30 cellular contexts compared by ENCODE assay signal in genomic region chr18:57767259-57768050, GRCh38. TPM values are rescaled to one million over a fixed set of nuclear protein-coding genes. Genes with fewer than 3 reads are reported as not detected.
DNase-seq lines count a peak whose midpoint lies in the region; ATAC-seq and TF ChIP-seq lines count a peak whose summit lies in the region.
"Had no signal": no experiment of that assay in that cellular context is flagged by ENCODE, and none has a peak within 500 bp of the region (broad histone marks: within the 10 kb centered on the region; RNA-seq: fewer than 3 reads in every experiment).

No MANE protein-coding gene starts in this region.

- peak overlapping the region in 7 of 10 donors; percentile 17 to 74 (median 66) for H3K27ac ChIP-seq in heart right ventricle
- peak overlapping the region in 1 of 2 donors; percentile 8 for H3K27ac ChIP-seq in right atrium auricular region
- peak overlapping the region in 3 of 4 donors; percentile 62 to 76 (median 67) for H3K27ac ChIP-seq in esophagus squamous epithelium
- H3K27ac ChIP-seq in sigmoid colon = peak overlapping the region in 3 of 4 donors; percentile 64 to 81 (median 73)
- peak overlapping the region; percentile 57 for H3K27ac ChIP-seq in vagina
- H3K27ac ChIP-seq: neural progenitor cell, right lobe of liver, SJSA1 had no signal

- no peak for TF ChIP-seq EP300 in sigmoid colon (IDR thresholded peaks at IDR 0.05)

- 74 to 84% methylated on average over 12 of the region's 12 CpGs for WGBS in heart right ventricle, 2 donors
- WGBS in esophagus squamous epithelium, 2 donors = 80 to 87% methylated on average over 11 to 12 of the region's 12 CpGs
- WGBS in sigmoid colon, 2 donors = 79 to 92% methylated on average over 12 of the region's 12 CpGs

- TF ChIP-seq CTCF in heart right ventricle (IDR thresholded peaks at IDR 0.05) (no peak), right atrium auricular region (IDR thresholded peaks at IDR 0.05) (no peak), esophagus squamous epithelium (IDR thresholded peaks at IDR 0.05) (no peak), sigmoid colon (IDR thresholded peaks at IDR 0.05) (no peak), vagina (IDR thresholded peaks at IDR 0.05) (no peak)

- DNase-seq in heart right ventricle (no peak), right atrium auricular region (ENCODE audit: low spot score) (no peak), esophagus squamous epithelium (lab: John Stamatoyannopoulos, UW) (no peak), sigmoid colon (no peak), vagina (ENCODE audit: extremely low spot score in 2 of 2) (no peak), middle frontal gyrus (ENCODE audit: extremely low spot score, low spot score) (no peak)
- DNase-seq: activated CD4-positive, alpha-beta T cell treated with anti-CD3 and anti-CD28 coated beads, Interleukin-2, amount 50 U/mL, for 4 hours; activated naive CD4-positive, alpha-beta T cell treated with anti-CD3 and anti-CD28 coated beads, Interleukin-2, amount 10 ng/mL, durations not matched to agents 7 days and 5 days; BE2C; CD8-positive, alpha-beta memory T cell; endodermal cell; H9; kidney glomerular epithelial cell; NCI-H1417; NCI-H2081; NCI-H2227 treated with DMSO at 0.1 percent for 48 hours; NCI-H748 treated with DMSO at 0.1 percent for 48 hours; posterior cingulate gyrus; right lobe of liver; stimulated activated CD4-positive, alpha-beta T cell treated with anti-CD3 and anti-CD28 coated beads, Interleukin-15, amount 100 ng/mL, for 24 hours; stimulated activated naive CD4-positive, alpha-beta T cell treated with Interleukin-2 at 50 U/mL for 16 hours; T-helper 1 cell; thyroid gland had no signal

- no peak for TF ChIP-seq POLR2A in esophagus squamous epithelium (IDR thresholded peaks at IDR 0.05)
- TF ChIP-seq POLR2A in sigmoid colon (IDR thresholded peaks at IDR 0.05) = no peak
- no peak for TF ChIP-seq POLR2A in vagina (IDR thresholded peaks at IDR 0.05)
- no peak for TF ChIP-seq POLR2A in GM18505 (IDR thresholded peaks at IDR 0.05; ENCODE audit: borderline replicate concordance, extremely low read depth, insufficient read depth, insufficient read length)

- H3K36me3 ChIP-seq in heart right ventricle = peaks cover 0 to 6% (median 0%) of the 10 kb centered on the region in 9 donors
- H3K36me3 ChIP-seq in right atrium auricular region = no peaks in the 10 kb centered on the region
- no peaks in the 10 kb centered on the region for H3K36me3 ChIP-seq in esophagus squamous epithelium
- no peaks in the 10 kb centered on the region for H3K36me3 ChIP-seq in sigmoid colon
- no peaks in the 10 kb centered on the region for H3K36me3 ChIP-seq in vagina
- H3K36me3 ChIP-seq: BE2C, neural progenitor cell, right lobe of liver, SJSA1, thyroid gland had no signal

- no peaks in the 10 kb centered on the region for H3K9me3 ChIP-seq in heart right ventricle
- no peaks in the 10 kb centered on the region for H3K9me3 ChIP-seq in right atrium auricular region
- no peaks in the 10 kb centered on the region for H3K9me3 ChIP-seq in esophagus squamous epithelium
- no peaks in the 10 kb centered on the region for H3K9me3 ChIP-seq in sigmoid colon
- H3K9me3 ChIP-seq in vagina = no peaks in the 10 kb centered on the region
- H3K9me3 ChIP-seq: A549, BE2C, right lobe of liver, SJSA1, thyroid gland had no signal

- H3K4me1 ChIP-seq in heart right ventricle (peaks cover 10 to 68% (median 55%) of the 10 kb centered on the region in 9 donors), right atrium auricular region (peaks cover 0 to 38% of the 10 kb centered on the region in 2 donors), esophagus squamous epithelium (peaks cover 18 to 65% (median 53%) of the 10 kb centered on the region in 3 donors), sigmoid colon (peaks cover 0 to 40% (median 29%) of the 10 kb centered on the region in 4 donors), vagina (peaks cover 59% of the 10 kb centered on the region)
- H3K4me1 ChIP-seq: BE2C, neural progenitor cell had no signal

- ATAC-seq in heart right ventricle (peak in 1 of 8 donors; percentile 15), GM18505 (IDR thresholded peaks at IDR 0.05; ENCODE audit: unreplicated experiment) (no peak), HG03039 (IDR thresholded peaks at IDR 0.05; ENCODE audit: unreplicated experiment) (no peak)
- ATAC-seq: A549, esophagus mucosa, K562, right lobe of liver had no signal

- no peaks in the 10 kb centered on the region for H3K27me3 ChIP-seq in heart right ventricle
- H3K27me3 ChIP-seq in right atrium auricular region = no peaks in the 10 kb centered on the region
- H3K27me3 ChIP-seq in esophagus squamous epithelium = no peaks in the 10 kb centered on the region
- no peaks in the 10 kb centered on the region for H3K27me3 ChIP-seq in sigmoid colon
- no peaks in the 10 kb centered on the region for H3K27me3 ChIP-seq in vagina
- H3K27me3 ChIP-seq: BE2C, neural progenitor cell, right lobe of liver, SJSA1, thyroid gland had no signal

- H3K4me3 ChIP-seq in heart right ventricle (no peak overlapping the region), right atrium auricular region (no peak overlapping the region), esophagus squamous epithelium (no peak overlapping the region), sigmoid colon (no peak overlapping the region), vagina (no peak overlapping the region)
- H3K4me3 ChIP-seq: A549, K562, neural progenitor cell, right lobe of liver, SJSA1, thyroid gland had no signal

- intact Hi-C loops in heart right ventricle (cut with DNase I) = loop anchor here in 1 of 10 donors (10.0 kb wide), 1 partner anchor 47 kb away; no protein-coding TSS in a partner anchor
- intact Hi-C loops in esophagus squamous epithelium (cut with DNase I) = no loop called here
- intact Hi-C loops in sigmoid colon (cut with DNase I) = no loop called here
- intact Hi-C loops in vagina (cut with DNase I) = no loop called here

RNA-seq across cellular contexts. Expression of gene ATP8B1, which starts 35.7 kb away (rescaled TPM):
- total RNA-seq in heart right ventricle (10 to 100 TPM in 4 of 10 donors, 1 to 10 TPM in 6; 4.1 to 16.5 (median 8.1) TPM), right atrium auricular region (10 to 100 TPM in 1 of 2 donors, 1 to 10 TPM in 1; 6.0 to 13.0 TPM), esophagus squamous epithelium (10 to 100 TPM; 20.2 to 39.1 (median 35.6) TPM), sigmoid colon (10 to 100 TPM in 2 of 4 donors, 1 to 10 TPM in 2; 8.1 to 18.0 (median 11.6) TPM), vagina (41.5 TPM)
- polyA plus RNA-seq in heart right ventricle (1 to 10 TPM; 2.7 to 3.7 TPM), sigmoid colon (10 to 100 TPM; 24.0 to 94.1 (median 24.3) TPM)
- total RNA-seq: CD8-positive, alpha-beta memory T cell had no signal
- polyA plus RNA-seq: CD8-positive, alpha-beta memory T cell had no signal
